In the genomic region with DNA sequence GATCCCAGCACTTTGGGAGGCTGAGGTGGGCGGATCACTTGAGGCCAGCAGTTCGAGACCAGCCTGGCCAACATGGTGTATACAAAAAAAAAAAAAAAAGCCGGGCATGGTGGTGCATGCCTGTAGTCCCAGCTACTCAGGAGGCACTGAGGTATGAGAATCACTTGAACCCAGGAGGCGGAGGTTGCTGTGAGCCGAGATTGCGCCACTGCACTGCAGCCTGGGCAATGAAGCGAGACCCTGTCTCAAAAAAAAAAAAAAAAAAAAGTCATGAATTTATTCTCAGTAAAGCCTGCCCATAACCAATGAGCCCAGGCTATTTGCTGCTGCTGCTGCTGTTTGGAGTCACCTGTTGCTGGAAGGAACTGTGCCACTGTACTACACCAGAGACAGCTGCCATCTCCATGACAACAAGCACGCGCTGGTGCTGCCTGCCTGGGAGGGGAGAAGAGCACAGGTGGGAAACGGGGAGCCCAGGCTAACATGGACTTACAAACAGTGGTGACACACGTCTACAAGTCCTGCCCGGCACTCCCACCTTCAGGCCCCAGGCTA, we compare ENCODE assay signal across 16 cellular contexts. TPM values are rescaled to one million over a fixed set of nuclear protein-coding genes. Genes with fewer than 3 reads are reported as not detected.
DNase-seq lines count a peak whose midpoint lies in the region; ATAC-seq, FAIRE-seq and TF ChIP-seq lines count a peak whose summit lies in the region.
"Had no signal": no experiment of that assay in that cellular context is flagged by ENCODE, and none has a peak within 500 bp of the region (broad histone marks: within the 10 kb centered on the region; RNA-seq: fewer than 3 reads in every experiment).

No MANE protein-coding gene starts in this region.

- DNase-seq in COLO668 (lab: John Stamatoyannopoulos, UW; ENCODE audit: unreplicated experiment) (peak; percentile 60), GM18507 (ENCODE audit: extremely low spot score, insufficient read length, low read depth) (peak; percentile 35), NCI-H2107 treated with DMSO at 0.1 percent for 48 hours (lab: John Stamatoyannopoulos, UW; ENCODE audit: unreplicated experiment) (peak; percentile 50), choroid plexus epithelial cell (ENCODE audit: low read depth) (peak; percentile 21), upper lobe of left lung (no peak), right atrium auricular region (ENCODE audit: low spot score) (no peak), NOMO-1 (lab: John Stamatoyannopoulos, UW; ENCODE audit: unreplicated experiment in 2 of 2) (no peak)
- DNase-seq in activated CD4-positive, alpha-beta T cell treated with anti-CD3 and anti-CD28 coated beads for 48 hours = no peak
- DNase-seq: immature natural killer cell, NCI-H1930, Right ventricle myocardium superior had no signal

- no peak for TF ChIP-seq EP300 in upper lobe of left lung (IDR thresholded peaks at IDR 0.05)

- H3K36me3 ChIP-seq in upper lobe of left lung (no peaks in the 10 kb centered on the region), right atrium auricular region (no peaks in the 10 kb centered on the region)
- H3K36me3 ChIP-seq: BLaER1 treated with 17β-estradiol and CSF1 and Interleukin-3, amounts not matched to agents 10 nM and 100 nM had no signal

- WGBS in upper lobe of left lung, 2 donors = 79 to 81% methylated on average over 11 to 12 of the region's 12 CpGs

- H3K4me3 ChIP-seq in choroid plexus epithelial cell (ENCODE audit: low read depth, low read length) (no peak overlapping the region), upper lobe of left lung (no peak overlapping the region), right atrium auricular region (no peak overlapping the region)
- H3K4me3 ChIP-seq: BLaER1 treated with 17β-estradiol and CSF1 and Interleukin-3, amounts not matched to agents 10 nM and 100 nM had no signal

- H3K27me3 ChIP-seq in upper lobe of left lung (no peaks in the 10 kb centered on the region), right atrium auricular region (no peaks in the 10 kb centered on the region)
- H3K27me3 ChIP-seq: BLaER1 treated with 17β-estradiol and CSF1 and Interleukin-3, amounts not matched to agents 10 nM and 100 nM had no signal

- no peak for FAIRE-seq in GM18507 (lab: Jason Lieb, UNC)

- TF ChIP-seq CTCF in choroid plexus epithelial cell (conservative IDR thresholded peaks at IDR 0.05; ENCODE audit: low read depth, low read length) (no peak), upper lobe of left lung (IDR thresholded peaks at IDR 0.05) (no peak), right atrium auricular region (IDR thresholded peaks at IDR 0.05) (no peak)

- ATAC-seq in upper lobe of left lung (ENCODE audit: low FRiP score in 2 of 2) = no peak
- ATAC-seq: right cardiac atrium had no signal

- TF ChIP-seq POLR2A in upper lobe of left lung (IDR thresholded peaks at IDR 0.05) = no peak

- peaks cover 0 to 8% (median 4%) of the 10 kb centered on the region in 4 donors for H3K9me3 ChIP-seq in upper lobe of left lung
- peaks cover 0 to 4% of the 10 kb centered on the region in 2 donors for H3K9me3 ChIP-seq in right atrium auricular region

- no peak overlapping the region for H3K27ac ChIP-seq in upper lobe of left lung
- no peak overlapping the region for H3K27ac ChIP-seq in right atrium auricular region
- H3K27ac ChIP-seq: BLaER1 treated with 17β-estradiol and CSF1 and Interleukin-3, amounts not matched to agents 10 nM and 100 nM had no signal

- H3K4me1 ChIP-seq in upper lobe of left lung (no peaks in the 10 kb centered on the region), right atrium auricular region (no peaks in the 10 kb centered on the region)

RNA-seq across cellular contexts. Expression of a gene that starts 11.3 kb away (rescaled TPM):
- total RNA-seq in upper lobe of left lung (1 to 10 TPM in 1 of 6 donors, under 1 TPM in 2, not detected in 3; 0.11 to 4.2 (median 0.30) TPM), right atrium auricular region (not detected)
- total RNA-seq: fibroblast of villous mesenchyme, Right ventricle myocardium superior, subcutaneous adipose tissue had no signal

RNA-seq across cellular contexts. Expression of a gene that starts 23.0 kb away (rescaled TPM):
- total RNA-seq in upper lobe of left lung = not detected
- not detected for total RNA-seq in right atrium auricular region
- total RNA-seq: dermis microvascular lymphatic vessel endothelial cell, right cardiac atrium, Right ventricle myocardium superior, subcutaneous adipose tissue had no signal

Comparison
In these comparisons a context has a peak if more than half of its experiments do, and no peak if none do; other contexts are left out.
1. DNase-seq: peak in COLO668 (single experiment), GM18507 (single experiment), NCI-H2107 treated with DMSO at 0.1 percent for 48 hours (single experiment) and choroid plexus epithelial cell (single experiment); none in activated CD4-positive, alpha-beta T cell treated with anti-CD3 and anti-CD28 coated beads for 48 hours (single experiment), upper lobe of left lung (0 of 2), right atrium auricular region (single experiment) and NOMO-1 (0 of 2).